In the genomic region with DNA sequence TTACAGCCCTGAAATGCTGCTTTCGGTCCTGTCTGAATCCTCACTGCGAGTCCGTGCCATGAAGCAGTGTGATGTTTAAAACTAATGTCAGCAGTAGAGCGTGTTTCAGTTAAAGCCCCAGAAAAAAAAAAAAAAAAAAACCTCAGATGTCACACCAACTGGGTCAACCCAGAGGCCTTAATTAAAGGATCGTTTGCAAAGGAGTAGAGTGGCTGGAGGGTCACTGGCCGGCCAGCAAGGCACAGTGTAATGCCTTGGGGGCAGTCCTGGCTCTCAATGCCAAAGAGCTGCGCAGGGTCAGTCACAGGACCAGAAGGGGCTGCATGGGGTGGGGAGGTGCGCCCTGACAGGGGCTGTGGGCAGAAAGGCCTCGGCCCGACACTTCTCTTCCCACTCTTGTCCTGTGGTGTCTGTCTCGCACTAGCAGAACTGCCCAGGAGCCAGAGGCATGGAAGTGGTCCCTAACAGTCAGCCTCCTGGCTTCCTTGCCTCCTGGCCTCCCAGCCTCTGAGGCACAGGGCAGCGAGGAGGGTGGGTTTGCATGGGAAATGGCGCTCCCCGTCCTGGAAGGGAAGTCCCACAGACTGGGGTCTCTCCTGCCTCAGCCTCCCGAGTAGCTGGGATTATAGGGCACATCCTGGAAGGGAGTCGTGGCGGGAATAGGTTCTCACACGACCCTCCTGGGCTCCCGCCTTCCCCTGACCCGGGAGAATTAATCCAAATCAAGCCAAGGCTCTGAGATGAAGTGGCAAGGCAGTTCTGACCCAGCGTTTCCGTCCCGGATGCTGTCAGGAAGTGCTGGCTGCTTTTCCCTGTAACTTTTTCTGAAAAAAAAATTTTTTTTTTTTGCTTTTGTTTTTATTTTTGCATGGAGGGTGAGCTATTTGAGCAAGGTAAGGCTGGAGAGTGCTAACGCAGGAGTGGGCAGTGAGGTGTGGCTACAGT, we compare ENCODE assay signal across 30 cellular contexts. TPM values are rescaled to one million over a fixed set of nuclear protein-coding genes. Genes with fewer than 3 reads are reported as not detected.
DNase-seq lines count a peak whose midpoint lies in the region; ATAC-seq and TF ChIP-seq lines count a peak whose summit lies in the region.
"Had no signal": no experiment of that assay in that cellular context is flagged by ENCODE, and none has a peak within 500 bp of the region (broad histone marks: within the 10 kb centered on the region; RNA-seq: fewer than 3 reads in every experiment).

No MANE protein-coding gene starts in this region.

- H3K4me3 ChIP-seq in BLaER1: no peak overlapping the region
- no peak overlapping the region for H3K4me3 ChIP-seq in CD4-positive, alpha-beta memory T cell (ENCODE audit: low read length in 2 of 2)
- no peak overlapping the region for H3K4me3 ChIP-seq in naive thymus-derived CD4-positive, alpha-beta T cell (ENCODE audit: low read length)
- no peak overlapping the region for H3K4me3 ChIP-seq in body of pancreas
- H3K4me3 ChIP-seq: colonic mucosa, left ventricle myocardium inferior, right lobe of liver, spleen, thyroid gland had no signal

- H3K4me3 Mint-ChIP-seq in CD4-positive, alpha-beta memory T cell: peak overlapping the region in 2 of 8 donors; percentile 36 to 42
- no peak overlapping the region for H3K4me3 Mint-ChIP-seq in T-helper 17 cell
- peak overlapping the region in 4 of 10 donors; percentile 17 to 53 (median 46) for H3K4me3 Mint-ChIP-seq in naive thymus-derived CD4-positive, alpha-beta T cell
- H3K4me3 Mint-ChIP-seq: B cell had no signal

- CTCF ChIA-PET in CD4-positive, alpha-beta memory T cell (lab: Charles Lee; ENCODE audit: partially characterized antibody): interaction anchor here (1.0 to 2.5 kb wide), 8 partner anchors 17 to 553 kb away, joined by 3 to 21 read pairs (median 4); partner anchors contain the start of gene RPS6KA2
- CTCF ChIA-PET in naive thymus-derived CD4-positive, alpha-beta T cell (lab: Charles Lee): interaction anchor here (0.6 to 0.7 kb wide), 3 partner anchors 148 to 506 kb away, joined by 3 to 5 read pairs (median 3); no protein-coding TSS in a partner anchor

- H3K36me3 Mint-ChIP-seq in CD4-positive, alpha-beta memory T cell: peaks cover 0 to 6% of the 10 kb centered on the region in 2 donors
- no peaks in the 10 kb centered on the region for H3K36me3 Mint-ChIP-seq in T-helper 17 cell (ENCODE audit: low read depth)
- H3K36me3 Mint-ChIP-seq in naive thymus-derived CD4-positive, alpha-beta T cell: peaks cover 0 to 16% (median 0%) of the 10 kb centered on the region in 5 donors

- peak overlapping the region; percentile 58 for H3K27ac ChIP-seq in BLaER1
- no peak overlapping the region for H3K27ac ChIP-seq in CD4-positive, alpha-beta memory T cell (ENCODE audit: low read depth, low read length)
- H3K27ac ChIP-seq in naive thymus-derived CD4-positive, alpha-beta T cell (ENCODE audit: low read depth, low read length): no peak overlapping the region
- no peak overlapping the region for H3K27ac ChIP-seq in body of pancreas
- H3K27ac ChIP-seq: colonic mucosa, left ventricle myocardium inferior, right lobe of liver, thyroid gland had no signal

- WGBS in body of pancreas, 2 donors: 85 to 88% methylated on average over 17 to 24 of the region's 24 CpGs

- peaks cover 19 to 33% (median 26%) of the 10 kb centered on the region in 4 donors for H3K4me1 Mint-ChIP-seq in CD4-positive, alpha-beta memory T cell
- peaks cover 16% of the 10 kb centered on the region for H3K4me1 Mint-ChIP-seq in T-helper 17 cell
- H3K4me1 Mint-ChIP-seq in naive thymus-derived CD4-positive, alpha-beta T cell: peaks cover 14 to 43% (median 23%) of the 10 kb centered on the region in 7 donors
- H3K4me1 Mint-ChIP-seq: B cell had no signal

- H3K27me3 Mint-ChIP-seq in CD4-positive, alpha-beta memory T cell: no peaks in the 10 kb centered on the region
- peaks cover 13% of the 10 kb centered on the region for H3K27me3 Mint-ChIP-seq in T-helper 17 cell
- peaks cover 0 to 13% (median 0%) of the 10 kb centered on the region in 5 donors for H3K27me3 Mint-ChIP-seq in naive thymus-derived CD4-positive, alpha-beta T cell
- H3K27me3 Mint-ChIP-seq: progenitor cell of endocrine pancreas had no signal

- H3K36me3 ChIP-seq in BLaER1: no peaks in the 10 kb centered on the region
- no peaks in the 10 kb centered on the region for H3K36me3 ChIP-seq in CD4-positive, alpha-beta memory T cell (ENCODE audit: insufficient read depth, low read length)
- no peaks in the 10 kb centered on the region for H3K36me3 ChIP-seq in naive thymus-derived CD4-positive, alpha-beta T cell (ENCODE audit: control insufficient read depth in 2 of 3, insufficient read depth in 3 of 3, low read length in 3 of 3)
- peaks cover 0 to 2% of the 10 kb centered on the region in 2 donors for H3K36me3 ChIP-seq in body of pancreas (replicated peaks in 1 of 2; ENCODE audit: insufficient read depth in 1 of 2, low read depth in 2 of 2)
- H3K36me3 ChIP-seq: colonic mucosa, right lobe of liver had no signal

- TF ChIP-seq CTCF in body of pancreas (IDR thresholded peaks at IDR 0.05): no peak

- H4K20me1 ChIP-seq in BLaER1: no peaks in the 10 kb centered on the region

- H3K9ac ChIP-seq in BLaER1: no peak overlapping the region

- no peak for TF ChIP-seq POLR2A in body of pancreas (IDR thresholded peaks at IDR 0.05)

- peak overlapping the region in 6 of 7 donors; percentile 40 to 89 (median 82) for H3K27ac Mint-ChIP-seq in CD4-positive, alpha-beta memory T cell
- peak overlapping the region; percentile 45 for H3K27ac Mint-ChIP-seq in T-helper 17 cell
- peak overlapping the region in 7 of 9 donors; percentile 62 to 96 (median 83) for H3K27ac Mint-ChIP-seq in naive thymus-derived CD4-positive, alpha-beta T cell
- H3K27ac Mint-ChIP-seq: B cell, progenitor cell of endocrine pancreas had no signal

- no peak for DNase-seq in CD4-positive, alpha-beta memory T cell
- DNase-seq in T-helper 17 cell (no peak), body of pancreas (no peak)
- DNase-seq in naive thymus-derived CD4-positive, alpha-beta T cell: no peak
- DNase-seq in stimulated activated CD8-positive, alpha-beta memory T cell treated with anti-CD3 and anti-CD28 coated beads, Interleukin-4, amount 100 ng/mL, for 48 hours: no peak
- DNase-seq: ACHN; activated naive CD4-positive, alpha-beta T cell treated with anti-CD3 and anti-CD28 coated beads, Interleukin-2, amount 50 U/mL, for 16 hours; amygdala; Calu3; colonic mucosa; DMS79; erythroblast; IMR-90; mesendoderm; NCI-H146; NCI-H2107; NCI-H774; right lobe of liver; SHP77; spleen; T-helper 9 cell; thyroid gland had no signal

- ATAC-seq in T-helper 17 cell: no peak
- ATAC-seq in naive thymus-derived CD4-positive, alpha-beta T cell: no peak
- ATAC-seq in body of pancreas: no peak
- no peak for ATAC-seq in GM18867 (IDR thresholded peaks at IDR 0.05; ENCODE audit: unreplicated experiment)
- no peak for ATAC-seq in HG03378 (IDR thresholded peaks at IDR 0.05; ENCODE audit: unreplicated experiment)
- ATAC-seq: HCT116, Panc1 had no signal

- H3K4me1 ChIP-seq in BLaER1 (peaks cover 81% of the 10 kb centered on the region), body of pancreas (no peaks in the 10 kb centered on the region)
- H3K4me1 ChIP-seq in CD4-positive, alpha-beta memory T cell (ENCODE audit: insufficient read depth, low read length): peaks cover 23% of the 10 kb centered on the region
- peaks cover 15 to 19% of the 10 kb centered on the region in 2 donors for H3K4me1 ChIP-seq in naive thymus-derived CD4-positive, alpha-beta T cell (ENCODE audit: control insufficient read depth in 2 of 2, insufficient read depth in 2 of 2, low read length in 2 of 2)
- H3K4me1 ChIP-seq: colonic mucosa, right lobe of liver, thyroid gland had no signal

- POLR2A ChIA-PET in CD4-positive, alpha-beta memory T cell (lab: Charles Lee; ENCODE audit: partially characterized antibody): interaction anchor here (0.9 to 2.3 kb wide), 5 partner anchors 17 to 191 kb away, joined by 3 to 11 read pairs (median 5); partner anchors contain the start of gene RPS6KA2
- POLR2A ChIA-PET in naive thymus-derived CD4-positive, alpha-beta T cell (lab: Charles Lee): interaction anchor here (1.3 kb wide), 1 partner anchor 51 kb away, joined by 4 read pairs; no protein-coding TSS in a partner anchor

- H3K9me3 ChIP-seq in BLaER1: peaks cover 10% of the 10 kb centered on the region; the same call in 1 of the 2 replicates
- no peaks in the 10 kb centered on the region for H3K9me3 ChIP-seq in CD4-positive, alpha-beta memory T cell (ENCODE audit: control insufficient read depth in 1 of 2, low read length in 2 of 2)
- no peaks in the 10 kb centered on the region for H3K9me3 ChIP-seq in T-helper 17 cell (ENCODE audit: control insufficient read depth, low read length, poor library complexity, severe bottlenecking)
- H3K9me3 ChIP-seq in naive thymus-derived CD4-positive, alpha-beta T cell (ENCODE audit: control insufficient read depth in 2 of 3, low read length in 3 of 3): no peaks in the 10 kb centered on the region
- H3K9me3 ChIP-seq in body of pancreas: no peaks in the 10 kb centered on the region
- H3K9me3 ChIP-seq: colonic mucosa, left ventricle myocardium inferior, right lobe of liver, spleen, thyroid gland had no signal

- no peaks in the 10 kb centered on the region for H3K9me3 Mint-ChIP-seq in CD4-positive, alpha-beta memory T cell
- no peaks in the 10 kb centered on the region for H3K9me3 Mint-ChIP-seq in naive thymus-derived CD4-positive, alpha-beta T cell

- peak overlapping the region; percentile 76 for H3K4me2 ChIP-seq in BLaER1

- H3K27me3 ChIP-seq in BLaER1: peaks cover 1% of the 10 kb centered on the region; the same call in 1 of the 2 replicates
- H3K27me3 ChIP-seq in CD4-positive, alpha-beta memory T cell (ENCODE audit: insufficient read depth, low read length): no peaks in the 10 kb centered on the region
- no peaks in the 10 kb centered on the region for H3K27me3 ChIP-seq in naive thymus-derived CD4-positive, alpha-beta T cell (ENCODE audit: control insufficient read depth in 2 of 2, insufficient read depth in 2 of 2, low read length in 2 of 2)
- no peaks in the 10 kb centered on the region for H3K27me3 ChIP-seq in body of pancreas
- H3K27me3 ChIP-seq: colonic mucosa, right lobe of liver, thyroid gland had no signal

- intact Hi-C loops in CD4-positive, alpha-beta memory T cell (cut with micrococcal nuclease): no loop called here
- intact Hi-C loops in naive thymus-derived CD4-positive, alpha-beta T cell (cut with micrococcal nuclease): loop anchor here in 1 of 2 donors (10.0 kb wide), 1 partner anchor 338 kb away; no protein-coding TSS in a partner anchor
- intact Hi-C loops in body of pancreas (cut with DNase I): no loop called here

RNA-seq across cellular contexts. Expression of gene MPC1, which starts 53.7 kb away (rescaled TPM):
- total RNA-seq in CD4-positive, alpha-beta memory T cell: 10 to 100 TPM; 33.1 to 34.7 TPM
- 10 to 100 TPM; 57.2 to 85.0 TPM for polyA plus RNA-seq in CD4-positive, alpha-beta memory T cell
- total RNA-seq in T-helper 17 cell: 10 to 100 TPM; 21.6 to 22.1 TPM
- total RNA-seq in naive thymus-derived CD4-positive, alpha-beta T cell: 10 to 100 TPM; 18.5 to 31.1 (median 26.5) TPM
- polyA plus RNA-seq in naive thymus-derived CD4-positive, alpha-beta T cell: 10 to 100 TPM; 41.7 to 64.2 TPM
- 10 to 100 TPM; 20.8 to 25.4 TPM for total RNA-seq in body of pancreas
